In genomic region chr13:95709101-95709500, GRCh38 we compare ENCODE assay signal across 27 cellular contexts.
"Had no signal": no experiment of that assay in that cellular context is flagged by ENCODE, and none has a peak within 500 bp of the region (broad histone marks: within the 10 kb centered on the region; RNA-seq: fewer than 3 reads in every experiment).

No MANE protein-coding gene starts in this region.

- H3K4me1 ChIP-seq: colonic mucosa, right lobe of liver had no signal

- DNase-seq: activated B cell treated with CpG ODN at 0.5 μM for 24 hours; activated CD4-positive, alpha-beta T cell treated with anti-CD3 and anti-CD28 coated beads, Interleukin-2, amount 50 U/mL, for 1 hour; activated CD8-positive, alpha-beta memory T cell treated with anti-CD3 and anti-CD28 coated beads, Interleukin-2, amount 10 ng/mL, durations not matched to agents 7 days and 5 days; activated CD8-positive, alpha-beta T cell treated with anti-CD3 and anti-CD28 coated beads, Interleukin-2, amount 10 ng/mL, durations not matched to agents 7 days and 5 days; activated naive CD8-positive, alpha-beta T cell treated with anti-CD3 and anti-CD28 coated beads, Interleukin-2, amount 50 U/mL, for 24 hours; activated T-cell treated with anti-CD3 and anti-CD28 coated beads, Interleukin-2, amount 50 U/mL, for 48 hours; aorta; body of pancreas; cerebellar nuclear complex; colonic mucosa; dorsolateral prefrontal cortex; effector memory CD4-positive, alpha-beta T cell; erythroblast; gastrocnemius medialis; glutamatergic neuron; left lung; mucosa of descending colon; posterior cingulate gyrus; right lobe of liver; stimulated activated CD4-positive, alpha-beta T cell treated with anti-CD3 and anti-CD28 coated beads, Interleukin-12 subunit alpha, Interleukin-12 subunit beta, amount 100 ng/mL, for 4 hours; stimulated activated CD4-positive, alpha-beta T cell treated with anti-CD3 and anti-CD28 coated beads, Interleukin-4, amount 100 ng/mL, for 1 hour; stimulated activated naive CD8-positive, alpha-beta T cell treated with anti-CD3 and anti-CD28 coated beads, Interleukin-15, Interleukin-2, amounts not matched to agents 100 U/mL and 50 U/mL, for 24 hours had no signal

- H3K9me3 Mint-ChIP-seq: activated B cell treated with CpG ODN at 0.5 μM for 24 hours; activated naive CD4-positive, alpha-beta T cell treated with anti-CD3 and anti-CD28 coated beads, Interleukin-2, amount 50 U/mL, for 24 hours; natural killer cell treated with Interleukin-12 subunit alpha and Interleukin-12 subunit beta and Interleukin-15 and Interleukin-18, amount 100 ng/mL, for 72 hours had no signal

- H3K27me3 Mint-ChIP-seq: activated B cell treated with CpG ODN at 0.5 μM for 24 hours; activated CD8-positive, alpha-beta memory T cell treated with anti-CD3 and anti-CD28 coated beads, Interleukin-2, amount 10 ng/mL, durations not matched to agents 7 days and 5 days; activated naive CD4-positive, alpha-beta T cell treated with anti-CD3 and anti-CD28 coated beads, Interleukin-2, amount 50 U/mL, for 24 hours; activated naive CD8-positive, alpha-beta T cell treated with anti-CD3 and anti-CD28 coated beads, Interleukin-2, amount 50 U/mL, for 24 hours; natural killer cell treated with Interleukin-12 subunit alpha and Interleukin-12 subunit beta and Interleukin-15 and Interleukin-18, amount 100 ng/mL, for 72 hours had no signal

- H3K36me3 ChIP-seq: colonic mucosa had no signal

- H3K27ac Mint-ChIP-seq: activated CD8-positive, alpha-beta memory T cell treated with anti-CD3 and anti-CD28 coated beads, Interleukin-2, amount 10 ng/mL, durations not matched to agents 7 days and 5 days; activated CD8-positive, alpha-beta T cell treated with anti-CD3 and anti-CD28 coated beads, Interleukin-2, amount 10 ng/mL, durations not matched to agents 7 days and 5 days; activated naive CD4-positive, alpha-beta T cell treated with anti-CD3 and anti-CD28 coated beads, Interleukin-2, amount 50 U/mL, for 24 hours; activated naive CD8-positive, alpha-beta T cell treated with anti-CD3 and anti-CD28 coated beads, Interleukin-2, amount 50 U/mL, for 24 hours; activated T-helper 2 cell treated with anti-CD3 and anti-CD28 coated beads, Interferon-gamma antibody, Interleukin-2, Interleukin-4, amounts not matched to agents 10 μg/mL and 5 μg/mL and 100 μg/mL, durations not matched to agents 14 hours and 24 hours and 36 hours had no signal

- H3K9me3 ChIP-seq: body of pancreas, colonic mucosa, gastrocnemius medialis, left lung, mucosa of descending colon, right lobe of liver had no signal

- ATAC-seq: activated CD8-positive, alpha-beta memory T cell treated with anti-CD3 and anti-CD28 coated beads, Interleukin-2, amount 10 ng/mL, durations not matched to agents 7 days and 5 days; activated CD8-positive, alpha-beta T cell treated with anti-CD3 and anti-CD28 coated beads, Interleukin-2, amount 10 ng/mL, durations not matched to agents 7 days and 5 days; activated naive CD8-positive, alpha-beta T cell treated with anti-CD3 and anti-CD28 coated beads, Interleukin-2, amount 50 U/mL, for 24 hours; body of pancreas; gastrocnemius medialis; left lung; mucosa of descending colon; natural killer cell treated with Interleukin-12 subunit alpha and Interleukin-12 subunit beta and Interleukin-15 and Interleukin-18, amount 100 ng/mL, for 72 hours; stimulated activated naive CD8-positive, alpha-beta T cell treated with anti-CD3 and anti-CD28 coated beads, Interleukin-15, Interleukin-2, amounts not matched to agents 100 U/mL and 50 U/mL, for 24 hours had no signal

- H3K27ac ChIP-seq: cardiac muscle cell, colonic mucosa, dorsolateral prefrontal cortex, gastrocnemius medialis, right lobe of liver, thoracic aorta had no signal

- H3K4me3 Mint-ChIP-seq: activated B cell treated with CpG ODN at 0.5 μM for 24 hours; activated CD8-positive, alpha-beta memory T cell treated with anti-CD3 and anti-CD28 coated beads, Interleukin-2, amount 10 ng/mL, durations not matched to agents 7 days and 5 days; activated CD8-positive, alpha-beta T cell treated with anti-CD3 and anti-CD28 coated beads, Interleukin-2, amount 10 ng/mL, durations not matched to agents 7 days and 5 days; activated naive CD4-positive, alpha-beta T cell treated with anti-CD3 and anti-CD28 coated beads, Interleukin-2, amount 50 U/mL, for 24 hours; activated naive CD8-positive, alpha-beta T cell treated with anti-CD3 and anti-CD28 coated beads, Interleukin-2, amount 50 U/mL, for 24 hours; natural killer cell treated with Interleukin-12 subunit alpha and Interleukin-12 subunit beta and Interleukin-15 and Interleukin-18, amount 100 ng/mL, for 72 hours had no signal

- H3K27me3 ChIP-seq: body of pancreas, cardiac muscle cell, colonic mucosa, dorsolateral prefrontal cortex, gastrocnemius medialis, left lung, right lobe of liver had no signal

- H3K4me3 ChIP-seq: body of pancreas, cardiac muscle cell, colonic mucosa, dorsolateral prefrontal cortex, gastrocnemius medialis, left lung, mucosa of descending colon, right lobe of liver, thoracic aorta had no signal
